ENCODE assay signal across 8 cellular contexts in the genomic region with DNA sequence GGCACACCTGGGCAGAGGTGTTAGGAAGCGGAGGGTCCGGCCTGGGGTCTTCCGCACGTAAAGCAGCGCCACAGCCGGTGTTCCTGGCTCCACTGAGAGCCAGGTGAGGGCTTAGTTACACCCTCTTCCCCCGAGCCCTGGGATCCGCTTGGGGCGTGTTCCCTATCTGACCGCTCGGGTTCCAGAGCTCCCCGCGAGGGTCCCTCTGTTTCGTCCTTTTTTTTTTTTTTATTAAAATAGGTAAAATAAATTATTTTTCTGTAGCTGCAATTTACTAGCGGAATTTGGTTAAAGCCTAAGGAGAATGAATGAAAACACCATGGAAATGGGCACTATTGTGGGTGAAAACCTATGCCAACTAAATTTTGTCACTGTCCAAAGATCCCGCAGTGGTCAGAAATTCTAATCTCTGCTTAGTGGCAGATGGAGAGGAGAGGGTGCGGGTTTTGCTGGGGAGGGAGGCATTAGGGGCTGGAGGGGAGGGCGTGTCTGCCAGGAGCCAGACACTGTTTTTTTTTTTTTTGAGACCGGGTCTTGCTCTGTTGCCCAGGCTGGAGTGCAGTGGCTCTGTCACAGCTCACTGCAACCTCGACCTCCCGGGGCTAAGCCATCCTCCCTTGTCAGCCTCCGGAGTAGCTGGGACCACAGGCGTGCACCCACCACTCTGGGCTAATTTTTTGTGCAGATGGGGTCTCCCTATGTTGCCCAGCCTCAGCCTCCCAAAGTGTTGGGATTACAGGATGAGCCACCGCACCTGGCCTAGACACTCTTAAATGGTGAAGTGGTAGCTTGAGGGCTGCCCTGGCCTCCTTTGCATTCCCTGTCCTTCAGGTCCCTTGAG. TPM values are rescaled to one million over a fixed set of nuclear protein-coding genes. Genes with fewer than 3 reads are reported as not detected.
DNase-seq lines count a peak whose midpoint lies in the region; ATAC-seq and TF ChIP-seq lines count a peak whose summit lies in the region.

No MANE protein-coding gene starts in this region.

- no peaks in the 10 kb centered on the region for H3K27me3 Mint-ChIP-seq in activated naive CD4-positive, alpha-beta T cell treated with anti-CD3 and anti-CD28 coated beads for 36 hours (ENCODE audit: low read depth)

- 33% methylated on average over 24 of the region's 24 CpGs for WGBS in thymus

- H3K36me3 Mint-ChIP-seq in activated naive CD4-positive, alpha-beta T cell treated with anti-CD3 and anti-CD28 coated beads for 36 hours (ENCODE audit: low read depth) = peaks cover 15% of the 10 kb centered on the region

- TF ChIP-seq CTCF in ascending aorta (IDR thresholded peaks at IDR 0.05) = no peak

- H3K36me3 ChIP-seq in ascending aorta (peaks cover 4 to 13% of the 10 kb centered on the region in 2 donors), thymus (ENCODE audit: control insufficient read depth, insufficient read depth) (peaks cover 19% of the 10 kb centered on the region)

- peaks cover 44% of the 10 kb centered on the region for H3K4me1 Mint-ChIP-seq in activated naive CD4-positive, alpha-beta T cell treated with anti-CD3 and anti-CD28 coated beads for 36 hours (ENCODE audit: low read depth)

- intact Hi-C loops in activated naive CD4-positive, alpha-beta T cell treated with anti-CD3 and anti-CD28 coated beads for 36 hours (cut with micrococcal nuclease) = loop anchor here (2.0 to 5.0 kb wide), 7 partner anchors 25 to 1227 kb away; a partner anchor contains a TSS
- intact Hi-C loops in ascending aorta (cut with DNase I) = loop anchor here (2.0 to 10.0 kb wide), 7 partner anchors 41 to 1226 kb away; a partner anchor contains a TSS

- H3K4me3 ChIP-seq in ascending aorta (peak overlapping the region; percentile 79 to 84), thymus (ENCODE audit: low read length) (peak overlapping the region; percentile 89)

- H3K4me1 ChIP-seq in ascending aorta = peaks cover 0 to 9% of the 10 kb centered on the region in 2 donors
- H3K4me1 ChIP-seq in thymus (ENCODE audit: control insufficient read depth, insufficient read depth, low read length) = peaks cover 2% of the 10 kb centered on the region

- no peak for DNase-seq in activated naive CD4-positive, alpha-beta T cell treated with anti-CD3 and anti-CD28 coated beads for 36 hours
- DNase-seq in activated naive CD4-positive, alpha-beta T cell treated with Interleukin-2 at 50 U/mL for 16 hours = no peak
- no peak for DNase-seq in ascending aorta (ENCODE audit: low spot score in 2 of 2)
- peak; percentile 11 for DNase-seq in kidney tubule cell (ENCODE audit: low spot score)
- DNase-seq in NCI-H774 (lab: John Stamatoyannopoulos, UW) = no peak
- DNase-seq in KG1 (lab: John Stamatoyannopoulos, UW) = no peak

- ATAC-seq in HG03354 (IDR thresholded peaks at IDR 0.05; ENCODE audit: poor library complexity, severe bottlenecking, unreplicated experiment) = peak; percentile 16

- H3K9me3 ChIP-seq in ascending aorta = no peaks in the 10 kb centered on the region
- H3K9me3 ChIP-seq in thymus (ENCODE audit: control insufficient read depth) = no peaks in the 10 kb centered on the region

- H3K27me3 ChIP-seq in ascending aorta = no peaks in the 10 kb centered on the region
- no peaks in the 10 kb centered on the region for H3K27me3 ChIP-seq in thymus (ENCODE audit: control insufficient read depth, insufficient read depth)

- peak overlapping the region; percentile 93 for H3K4me3 Mint-ChIP-seq in activated naive CD4-positive, alpha-beta T cell treated with anti-CD3 and anti-CD28 coated beads for 36 hours

- H3K27ac ChIP-seq in ascending aorta (peak overlapping the region; percentile 79 to 85), thymus (ENCODE audit: low read depth) (peak overlapping the region; percentile 94)

- CTCF ChIA-PET in activated naive CD4-positive, alpha-beta T cell treated with anti-CD3 and anti-CD28 coated beads for 36 hours (lab: Charles Lee) = interaction anchor here (1.2 to 1.6 kb wide), 2 partner anchors 17 to 46 kb away, joined by 3 to 6 read pairs; no protein-coding TSS in a partner anchor

- peak overlapping the region; percentile 70 for H3K27ac Mint-ChIP-seq in activated naive CD4-positive, alpha-beta T cell treated with anti-CD3 and anti-CD28 coated beads for 36 hours

- no peaks in the 10 kb centered on the region for H3K9me3 Mint-ChIP-seq in activated naive CD4-positive, alpha-beta T cell treated with anti-CD3 and anti-CD28 coated beads for 36 hours

RNA-seq across cellular contexts. Expression of a gene that starts 0.8 kb away (rescaled TPM):
- total RNA-seq in activated naive CD4-positive, alpha-beta T cell treated with anti-CD3 and anti-CD28 coated beads for 36 hours = 10 to 100 TPM; 42.2 to 42.8 TPM
- total RNA-seq in ascending aorta = 8.1 TPM
- 29.5 TPM for polyA plus RNA-seq in thymus
